ENCODE assay signal across 19 cellular contexts in the genomic region with DNA sequence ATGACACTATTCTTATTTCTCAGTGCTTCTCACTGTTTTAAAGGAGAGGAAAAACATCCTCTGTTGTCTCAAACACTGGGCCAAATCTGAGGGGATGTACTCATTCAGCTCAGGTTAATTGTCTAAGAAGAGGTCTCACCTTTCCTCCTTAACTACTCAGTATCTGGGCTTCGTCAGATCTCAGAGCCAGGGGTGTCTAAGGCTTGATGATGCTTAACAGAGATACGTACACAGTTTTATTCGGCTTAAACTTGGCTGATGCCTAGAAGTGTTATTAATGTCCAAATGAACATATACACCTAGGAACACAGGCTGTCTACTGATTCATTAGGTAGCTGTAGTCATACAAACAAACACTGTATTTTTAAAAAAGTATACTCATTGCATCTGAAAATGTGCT.
"Had no signal": no experiment of that assay in that cellular context is flagged by ENCODE, and none has a peak within 500 bp of the region (broad histone marks: within the 10 kb centered on the region; RNA-seq: fewer than 3 reads in every experiment).

No MANE protein-coding gene starts in this region.

- H3K27me3 ChIP-seq: MG63, SJCRH30 had no signal

- H3K4me1 ChIP-seq: SJCRH30 had no signal

- H3K9me3 ChIP-seq: MG63, SJCRH30 had no signal

- H3K27ac ChIP-seq: HL-60, SJCRH30 had no signal

- DNase-seq: KBM-7, MG63, NCI-H1092 treated with DMSO at 0.1 percent for 48 hours, NCI-H1436, NCI-H187, NCI-H2081, NCI-H2107, NCI-H2171 treated with DMSO at 0.1 percent for 48 hours, NCI-H345, NCI-H446 treated with DMSO at 0.1 percent for 48 hours, NCI-H510A treated with DMSO at 0.1 percent for 48 hours, NCI-H526, NCI-H82, PC-3, SHP77 treated with DMSO at 0.1 percent for 48 hours, SJCRH30, T-helper 1 cell, T-helper 17 cell had no signal

- H3K36me3 ChIP-seq: MG63, SJCRH30 had no signal

- H3K4me3 ChIP-seq: MG63, SJCRH30 had no signal
